ENCODE assay signal across 29 cellular contexts in genomic region chr12:109084425-109084824, GRCh38.
"Had no signal": no experiment of that assay in that cellular context is flagged by ENCODE, and none has a peak within 500 bp of the region (broad histone marks: within the 10 kb centered on the region; RNA-seq: fewer than 3 reads in every experiment).

No MANE protein-coding gene starts in this region.

- FAIRE-seq: TTC549 had no signal

- H3K27ac ChIP-seq: adrenal gland, breast epithelium, SK-N-MC, VCaP had no signal

- H3K27me3 ChIP-seq: adrenal gland, breast epithelium had no signal

- H3K4me1 ChIP-seq: breast epithelium had no signal

- H3K36me3 ChIP-seq: breast epithelium had no signal

- H3K9me3 ChIP-seq: adrenal gland, breast epithelium had no signal

- DNase-seq: activated CD4-positive, alpha-beta T cell treated with anti-CD3 and anti-CD28 coated beads, Interleukin-2, amount 10 ng/mL, durations not matched to agents 7 days and 5 days; activated CD4-positive, CD25-positive, alpha-beta regulatory T cell; activated CD8-positive, alpha-beta memory T cell treated with anti-CD3 and anti-CD28 coated beads, Interleukin-2, amount 50 U/mL, for 4 hours; activated CD8-positive, alpha-beta T cell treated with anti-CD3 and anti-CD28 coated beads for 36 hours; activated naive CD4-positive, alpha-beta T cell treated with anti-CD3 and anti-CD28 coated beads, Interleukin-2, amount 50 U/mL, for 16 hours; activated naive CD8-positive, alpha-beta T cell treated with anti-CD3 and anti-CD28 coated beads, Interleukin-2, amount 10 ng/mL, durations not matched to agents 7 days and 5 days; activated T-cell treated with anti-CD3 and anti-CD28 coated beads, Interleukin-2, amount 50 U/mL, for 72 hours; adrenal gland; anterior cingulate cortex; caudate nucleus; Kasumi-1; KBM-7; NCI-H1105 treated with DMSO at 0.1 percent for 48 hours; NCI-H1930; NCI-H2171 treated with DMSO at 0.1 percent for 48 hours; NCI-H226; NCI-H526; NCI-H774; OCI-M1; RPMI8226; T-cell; T-helper 2 cell; T1000 had no signal

- H3K4me3 ChIP-seq: adrenal gland, breast epithelium, SK-N-MC had no signal

- ATAC-seq: activated CD8-positive, alpha-beta T cell treated with anti-CD3 and anti-CD28 coated beads for 36 hours; activated T-cell treated with anti-CD3 and anti-CD28 coated beads, Interleukin-2, amount 50 U/mL, for 72 hours; Panc1; Right ventricle myocardium inferior; T-cell had no signal
